Comparison of ENCODE assay signal across 27 cellular contexts in genomic region chr2:64345998-64346397, GRCh38.
"Had no signal": no experiment of that assay in that cellular context is flagged by ENCODE, and none has a peak within 500 bp of the region (broad histone marks: within the 10 kb centered on the region; RNA-seq: fewer than 3 reads in every experiment).

No MANE protein-coding gene starts in this region.

- H3K9me3 ChIP-seq: esophagus squamous epithelium, gastrocnemius medialis, heart right ventricle, left lung, lower lobe of right lung, mucosa of descending colon had no signal

- H3K4me1 ChIP-seq: esophagus squamous epithelium, gastrocnemius medialis, left lung, lower lobe of right lung had no signal

- H3K9me3 Mint-ChIP-seq: dendritic cell treated with granulocyte-macrophage colony-stimulating factor and Interleukin-4, amounts not matched to agents 40 ng/mL and 50 ng/mL, for 4 days; effector memory CD8-positive, alpha-beta T cell; endodermal cell; mesothelial cell of epicardium; naive B cell had no signal

- H3K27ac Mint-ChIP-seq: dendritic cell treated with granulocyte-macrophage colony-stimulating factor and Interleukin-4, amounts not matched to agents 40 ng/mL and 50 ng/mL, for 4 days; effector memory CD8-positive, alpha-beta T cell; endodermal cell; mesothelial cell of epicardium; naive B cell had no signal

- FAIRE-seq: endometrium, islet of Langerhans, keratinocyte had no signal

- DNase-seq: cortex of kidney; effector CD8-positive, alpha-beta T cell; effector memory CD8-positive, alpha-beta T cell; endodermal cell; erythroblast; esophagus squamous epithelium; foreskin fibroblast; foreskin melanocyte; gastrocnemius medialis; glutamatergic neuron; head of caudate nucleus; heart right ventricle; hippocampal formation; left cardiac atrium; left lung; left ventricle myocardium superior; lower lobe of right lung; mesenchymal stem cell; mucosa of descending colon; naive B cell had no signal

- H3K27ac ChIP-seq: epithelial cell of prostate, esophagus squamous epithelium, gastrocnemius medialis, heart right ventricle, left lung, lower lobe of right lung had no signal

- H3K36me3 ChIP-seq: esophagus squamous epithelium, gastrocnemius medialis, heart right ventricle, left lung, lower lobe of right lung had no signal

- ATAC-seq: effector memory CD8-positive, alpha-beta T cell; esophagus mucosa; gastrocnemius medialis; heart right ventricle; left cardiac atrium; left lung; left ventricle myocardium superior; lower lobe of right lung; mucosa of descending colon had no signal

- H3K36me3 Mint-ChIP-seq: mesothelial cell of epicardium, naive B cell had no signal

- H3K27me3 ChIP-seq: esophagus squamous epithelium, gastrocnemius medialis, heart right ventricle, left lung had no signal

- H3K4me3 ChIP-seq: esophagus squamous epithelium, gastrocnemius medialis, heart right ventricle, left lung, lower lobe of right lung, mucosa of descending colon had no signal
